Comparison of ENCODE assay signal across 1 cellular context in the genomic region with DNA sequence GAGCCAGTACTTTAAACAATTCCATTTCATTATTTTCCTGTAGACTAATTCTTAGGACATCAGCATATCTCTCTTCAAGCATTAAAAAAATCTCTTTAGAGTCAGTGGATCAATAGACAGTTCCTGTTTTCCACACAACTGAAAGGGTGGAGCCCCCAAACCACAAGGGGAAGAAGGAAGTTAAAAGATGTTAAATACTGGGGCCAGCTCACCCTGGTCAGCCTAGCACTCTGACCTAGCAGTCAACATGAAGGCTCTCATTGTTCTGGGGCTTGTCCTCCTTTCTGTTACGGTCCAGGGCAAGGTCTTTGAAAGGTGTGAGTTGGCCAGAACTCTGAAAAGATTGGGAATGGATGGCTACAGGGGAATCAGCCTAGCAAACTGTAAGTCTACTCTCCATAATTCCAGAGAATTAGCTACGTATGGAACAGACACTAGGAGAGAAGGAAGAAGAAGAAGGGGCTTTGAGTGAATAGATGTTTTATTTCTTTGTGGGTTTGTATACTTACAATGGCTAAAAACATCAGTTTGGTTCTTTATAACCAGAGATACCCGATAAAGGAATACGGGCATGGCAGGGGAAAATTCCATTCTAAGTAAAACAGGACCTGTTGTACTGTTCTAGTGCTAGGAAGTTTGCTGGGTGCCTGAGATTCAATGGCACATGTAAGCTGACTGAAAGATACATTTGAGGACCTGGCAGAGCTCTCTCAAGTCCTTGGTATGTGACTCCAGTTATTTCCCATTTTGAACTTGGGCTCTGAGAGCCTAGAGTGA.
TF ChIP-seq lines count a peak whose summit lies in the region.

TSS of gene LYZ (plus strand) at position 220 of the 777 bp plus-strand sequence. CDS start at position 248, 28 bp downstream.

TF ChIP-seq in HCT116, 20 proteins besides CTCF, POLR2A, EP300 and RAD21 (continued from another document):
- no peak for TF ChIP-seq REST (IDR thresholded peaks at IDR 0.05; ENCODE audit: low read depth)
- TF ChIP-seq EGR1 (IDR thresholded peaks at IDR 0.05; ENCODE audit: low read depth): no peak
- TF ChIP-seq, protein P1, sequence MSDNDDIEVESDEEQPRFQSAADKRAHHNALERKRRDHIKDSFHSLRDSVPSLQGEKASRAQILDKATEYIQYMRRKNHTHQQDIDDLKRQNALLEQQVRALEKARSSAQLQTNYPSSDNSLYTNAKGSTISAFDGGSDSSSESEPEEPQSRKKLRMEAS (IDR thresholded peaks at IDR 0.05): no peak
- no peak for TF ChIP-seq SRF (IDR thresholded peaks at IDR 0.05; ENCODE audit: low read depth)
- TF ChIP-seq ZBTB33 (IDR thresholded peaks at IDR 0.05; ENCODE audit: extremely low read depth, insufficient replicate concordance, low read length): no peak
- no peak for TF ChIP-seq FOSL1 (IDR thresholded peaks at IDR 0.05; ENCODE audit: low read depth)
- TF ChIP-seq EZH2 (IDR thresholded peaks at IDR 0.05): no peak
- TF ChIP-seq ELF1 (IDR thresholded peaks at IDR 0.05; ENCODE audit: borderline replicate concordance, low read depth): no peak
- TF ChIP-seq TCF7L2 (IDR thresholded peaks at IDR 0.05; ENCODE audit: borderline replicate concordance, extremely low read depth, insufficient read depth, insufficient read length): no peak
